Comparison of ENCODE assay signal across 8 cellular contexts in the genomic region with DNA sequence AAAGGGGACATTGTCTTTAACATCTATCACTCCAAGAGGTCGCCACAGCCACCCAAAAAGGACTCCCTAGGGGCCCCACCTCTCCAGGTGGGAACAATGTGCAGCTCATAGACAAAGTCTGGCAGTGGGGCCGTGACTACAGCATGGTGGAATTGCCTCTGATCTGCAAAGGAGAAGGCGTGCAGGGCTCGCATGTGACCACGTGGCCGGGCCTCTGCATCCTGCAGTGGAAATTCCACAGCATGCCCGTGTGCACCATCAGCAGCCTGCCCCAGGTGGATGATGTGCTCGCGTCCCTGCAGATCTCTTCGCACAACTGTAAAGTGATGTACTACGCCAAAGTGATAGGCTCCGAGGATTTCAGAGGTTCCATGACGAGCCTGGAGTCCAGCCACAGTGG. TPM values are rescaled to one million over a fixed set of nuclear protein-coding genes. Genes with fewer than 3 reads are reported as not detected.
"Had no signal": no experiment of that assay in that cellular context is flagged by ENCODE, and none has a peak within 500 bp of the region (broad histone marks: within the 10 kb centered on the region; RNA-seq: fewer than 3 reads in every experiment).

No MANE protein-coding gene starts in this region.

- H3K4me3 ChIP-seq: K562 had no signal

- FAIRE-seq: HepG2, HTR-8/SVneo, K562 had no signal

- H3K27ac ChIP-seq: HL-60 had no signal

- DNase-seq: IMR-90, KBM-7 had no signal

RNA-seq across cellular contexts. Expression of a gene that starts 43.3 kb away (rescaled TPM):
- total RNA-seq: HepG2, HT-29 had no signal
- polyA plus RNA-seq: IgD-negative memory B cell had no signal
